26 cellular contexts compared by ENCODE assay signal in the genomic region with DNA sequence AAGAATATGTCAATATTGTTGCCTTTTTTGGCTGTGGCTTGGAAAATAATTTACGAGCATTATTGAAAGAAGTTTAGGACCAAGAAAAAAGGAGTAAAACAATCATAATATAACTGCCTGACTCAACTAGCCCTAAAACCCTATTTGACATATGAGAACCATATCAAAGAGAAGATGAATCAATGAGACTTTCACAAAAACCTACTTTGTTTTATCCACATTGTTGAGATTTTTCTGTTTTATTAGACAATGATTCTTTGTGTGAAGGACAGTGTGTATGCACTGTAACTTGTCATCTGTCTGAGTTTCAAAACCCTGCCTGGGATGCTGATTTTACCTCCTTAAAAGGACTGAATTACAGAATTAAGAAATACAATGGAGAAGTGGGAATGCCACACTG. TPM values are rescaled to one million over a fixed set of nuclear protein-coding genes. Genes with fewer than 3 reads are reported as not detected.
"Had no signal": no experiment of that assay in that cellular context is flagged by ENCODE, and none has a peak within 500 bp of the region (broad histone marks: within the 10 kb centered on the region; RNA-seq: fewer than 3 reads in every experiment).

No MANE protein-coding gene starts in this region.

- H3K4me2 ChIP-seq: KMS-11, PC-9 had no signal

- DNase-seq: Kasumi-1; MM.1S; NCI-H1092 treated with DMSO at 0.1 percent for 48 hours; NCI-H1436; NCI-H187; NCI-H2029; NCI-H2081 treated with DMSO at 0.1 percent for 48 hours; NCI-H2171; NCI-H226; NCI-H446; NCI-H510A; NCI-H524 treated with DMSO at 0.1 percent for 48 hours; NCI-H774; NK-92 treated with Interleukin-12 subunit alpha and Interleukin-12 subunit beta, amount 100 ng/mL, for 24 hours; PC-9; Peyer's patch; SHP77 treated with DMSO at 0.1 percent for 48 hours; SJCRH30 had no signal

- H3K4me1 ChIP-seq: Peyer's patch had no signal

- H3K27me3 ChIP-seq: Peyer's patch, SJCRH30 had no signal

- FAIRE-seq: HTR-8/SVneo, K562 had no signal

- H3K9me3 ChIP-seq: Peyer's patch, SJCRH30 had no signal

- H2AFZ ChIP-seq: PC-9 had no signal

- ATAC-seq: K562, Right ventricle myocardium inferior had no signal

- H3K36me3 ChIP-seq: Peyer's patch, SJCRH30 had no signal

- H3K27ac ChIP-seq: HL-60, KMS-11, PC-9, Peyer's patch, SJCRH30, SK-N-MC had no signal

- H3K4me3 ChIP-seq: K562, PC-9, Peyer's patch, SJCRH30, SK-N-MC had no signal

RNA-seq across cellular contexts. Expression of gene SOSTDC1, which starts 19.0 kb away (rescaled TPM):
- total RNA-seq: M059J, OCI-LY7, PC-9 had no signal

RNA-seq across cellular contexts. Expression of gene CRPPA, which starts 25.2 kb away (rescaled TPM):
- total RNA-seq: OCI-LY7 had no signal
